8 cellular contexts compared by ENCODE assay signal in the genomic region with DNA sequence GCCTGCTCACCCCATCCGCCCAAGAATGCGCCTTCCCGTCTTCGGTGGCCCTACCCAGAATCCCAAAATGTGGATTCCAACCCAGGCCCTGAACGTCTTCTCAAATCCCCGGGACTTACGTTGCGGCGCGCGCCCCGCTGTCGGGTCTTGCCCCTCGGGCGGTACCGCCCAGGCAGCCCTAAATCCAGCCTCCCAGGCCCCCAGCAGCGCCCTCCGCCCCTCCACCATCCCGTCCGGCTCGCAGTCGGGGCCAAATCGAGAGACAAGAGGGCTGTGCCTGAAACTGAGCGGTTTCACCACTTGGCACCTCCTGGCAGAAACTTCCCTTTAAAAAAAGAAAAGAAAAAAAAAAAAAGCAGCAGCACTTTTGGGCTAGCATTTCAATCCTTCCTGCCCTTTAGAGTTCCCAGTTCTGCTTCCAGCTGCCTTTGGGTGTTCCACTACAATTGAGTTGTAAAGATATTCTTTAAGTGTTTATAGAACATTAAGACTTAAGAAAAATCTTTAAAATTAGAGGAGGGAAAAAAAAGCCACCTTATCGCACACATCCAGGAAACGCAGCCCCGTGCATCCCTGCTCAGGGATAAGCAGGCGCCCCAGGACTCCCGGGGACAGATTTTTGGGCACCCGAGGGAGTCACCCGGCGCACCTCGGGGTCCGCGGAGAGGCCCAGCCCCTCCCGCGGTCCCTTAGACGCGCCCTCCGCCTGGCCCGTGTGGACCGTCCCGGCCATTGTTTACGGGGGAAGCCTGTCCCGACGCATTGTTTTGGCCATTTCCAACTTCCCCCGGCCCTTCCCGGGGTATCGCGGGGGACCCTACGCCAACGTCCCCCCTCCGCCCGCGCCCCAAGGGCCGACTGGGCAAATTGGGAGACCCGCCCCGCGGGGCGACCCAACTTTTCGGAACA. TPM values are rescaled to one million over a fixed set of nuclear protein-coding genes. Genes with fewer than 3 reads are reported as not detected.
A peak's percentile ranks its signal among the peaks of the same experiment; 100 is the strongest.
DNase-seq lines count a peak whose midpoint lies in the region; ATAC-seq and TF ChIP-seq lines count a peak whose summit lies in the region.

No MANE protein-coding gene starts in this region.

- peak overlapping the region; percentile 69 for H3K9ac ChIP-seq in IMR-90 (ENCODE audit: low read depth, low read length)

- peak overlapping the region; percentile 41; the same call in 1 of the 2 replicates for H3K56ac ChIP-seq in IMR-90 (ENCODE audit: extremely low read depth, insufficient read depth, low read length)

- no peak overlapping the region for H2BK15ac ChIP-seq in IMR-90 (ENCODE audit: low read depth, low read length)

- H3K4ac ChIP-seq in IMR-90 (ENCODE audit: low read depth, low read length), result no peak overlapping the region

- intact Hi-C loops in IMR-90 (cut with micrococcal nuclease), result no loop called here

- peak overlapping the region; percentile 42 for H2AK9ac ChIP-seq in IMR-90 (replicated peaks; ENCODE audit: low read depth, low read length, poor library complexity)

- H3K36me3 ChIP-seq in IMR-90 (ENCODE audit: control insufficient read depth, insufficient read depth, low read length) (no peaks in the 10 kb centered on the region), neuron (ENCODE audit: insufficient read depth, low read length) (no peaks in the 10 kb centered on the region)

- no peak overlapping the region for H2BK120ac ChIP-seq in IMR-90 (ENCODE audit: low read depth, low read length)

- no peaks in the 10 kb centered on the region for H3K9me3 ChIP-seq in IMR-90 (ENCODE audit: control insufficient read depth, insufficient read depth, low read length)
- H3K9me3 ChIP-seq in neuron (ENCODE audit: low read length), result no peaks in the 10 kb centered on the region

- no peak for TF ChIP-seq POLR2A in IMR-90 (IDR thresholded peaks at IDR 0.05; ENCODE audit: low read depth, low read length)

- H4K91ac ChIP-seq in IMR-90 (ENCODE audit: insufficient read depth, low read depth, low read length), result no peak overlapping the region

- H3K27me3 ChIP-seq in IMR-90 (ENCODE audit: control insufficient read depth, insufficient read depth, low read length) (peaks cover 12% of the 10 kb centered on the region), neuron (ENCODE audit: insufficient read depth, low read length) (no peaks in the 10 kb centered on the region)

- H3K14ac ChIP-seq in IMR-90 (replicated peaks; ENCODE audit: low read depth, low read length), result peak overlapping the region; percentile 68; the same call in 1 of the 2 replicates

- H2AK5ac ChIP-seq in IMR-90 (ENCODE audit: low read depth, low read length), result no peak overlapping the region

- H2AFZ ChIP-seq in IMR-90 (replicated peaks; ENCODE audit: low read length, poor library complexity), result peak overlapping the region; percentile 85
- H2AFZ ChIP-seq in neuron (ENCODE audit: low read depth, low read length), result no peak overlapping the region

- dilution Hi-C loops in IMR-90 (cut with HindIII; ENCODE audit: low sequenced_read_pairs, unreplicated experiment), result no loop called here

- ATAC-seq in IMR-90 (ENCODE audit: low read depth), result peak; percentile 25
- ATAC-seq in GM18861 (IDR thresholded peaks at IDR 0.05; ENCODE audit: unreplicated experiment), result no peak
- ATAC-seq in GM18520 (IDR thresholded peaks at IDR 0.05; ENCODE audit: unreplicated experiment), result no peak

- H3K4me2 ChIP-seq in IMR-90 (ENCODE audit: low read depth, low read length), result peak overlapping the region; percentile 88

- peak overlapping the region; percentile 8; the same call in 1 of the 2 replicates for H3K27ac ChIP-seq in IMR-90 (ENCODE audit: insufficient read depth, low read length)

- peaks cover 0 to 17% of the 10 kb centered on the region in 2 experiments; a peak in 2 of 4 replicates for H3K79me1 ChIP-seq in IMR-90 (ENCODE audit: low read depth in 1 of 2, low read length in 2 of 2)

- no peak overlapping the region; the same call in 1 of the 2 replicates for H3K18ac ChIP-seq in IMR-90 (ENCODE audit: low read depth, low read length)

- BruUV-seq in IMR-90 (replicated peaks; lab: Mats Ljungman, UMichigan), result no TSS peak

- H3K9me1 ChIP-seq in IMR-90 (ENCODE audit: insufficient read depth, low read length), result 0 out of 2 replicates have a peak, but pooled peaks cover 2% of the 10 kb centered on the region

- H3K23ac ChIP-seq in IMR-90 (ENCODE audit: low read depth, low read length), result peak overlapping the region; percentile 79; the same call in 1 of the 2 replicates

- POLR2A ChIA-PET in IMR-90 (lab: Charles Lee; ENCODE audit: unreplicated experiment), result interaction anchor here (0.6 kb wide), 2 partner anchors 65 to 963 kb away, joined by 3 to 7 read pairs; no protein-coding TSS in a partner anchor

- no peak for TF ChIP-seq CTCF in IMR-90 (conservative IDR thresholded peaks at IDR 0.05; ENCODE audit: low read depth, low read length)
- TF ChIP-seq CTCF in foreskin fibroblast (IDR thresholded peaks at IDR 0.05; ENCODE audit: low read depth, low read length), result no peak

- H3K4me1 ChIP-seq in IMR-90 (ENCODE audit: control insufficient read depth, insufficient read depth, low read length) (peaks cover 2% of the 10 kb centered on the region; the same call in 1 of the 2 replicates), neuron (ENCODE audit: insufficient read depth, low read length) (peaks cover 46% of the 10 kb centered on the region)

- in situ Hi-C loops in IMR-90 (cut with MboI; ENCODE audit: low sequenced_read_pairs), result no loop called here

- H4K8ac ChIP-seq in IMR-90 (ENCODE audit: low read depth in 2 of 2, low read length in 2 of 2), result peak overlapping the region in 1 of 2 experiments; percentile 15; a peak in 1 of 4 replicates

- H3K4me3 ChIP-seq in IMR-90 (ENCODE audit: insufficient read depth, low read depth, low read length) (peak overlapping the region; percentile 53), foreskin fibroblast (ENCODE audit: low read depth in 1 of 2, low read length in 2 of 2) (peak overlapping the region; percentile 69 to 72), neuron (ENCODE audit: low read length) (peak overlapping the region; percentile 88)

- TF ChIP-seq RAD21 in IMR-90 (IDR thresholded peaks at IDR 0.05; ENCODE audit: low read length), result no peak

- no peak overlapping the region for H2BK20ac ChIP-seq in IMR-90 (ENCODE audit: low read depth, low read length)

- WGBS in IMR-90 (ENCODE audit: extremely low coverage in 2 of 2, insufficient read length in 1 of 2), 2 experiments, result 3% methylated on average over 23 of the region's 61 CpGs; no CpG with 5 or more reads in 1 of the 2 experiments

- H4K20me1 ChIP-seq in IMR-90 (ENCODE audit: insufficient read depth, low read length), result peaks cover 7% of the 10 kb centered on the region; the same call in 1 of the 2 replicates

- no peak overlapping the region for H4K5ac ChIP-seq in IMR-90 (ENCODE audit: low read depth, low read length)

- H2BK5ac ChIP-seq in IMR-90 (ENCODE audit: low read depth, low read length, poor library complexity, severe bottlenecking), result no peak overlapping the region

- DNase-seq in GDM1 (lab: John Stamatoyannopoulos, UW), result peak; percentile 36
- no peak for DNase-seq in IMR-90
- DNase-seq in activated CD4-positive, alpha-beta T cell treated with anti-CD3 and anti-CD28 coated beads, Interleukin-2, amount 50 U/mL, for 48 hours, result peak; percentile 20 to 30
- DNase-seq in foreskin fibroblast, result peak; percentile 18 to 50
- DNase-seq in hepatic stellate cell (ENCODE audit: low spot score), result no peak

- CTCF ChIA-PET in IMR-90 (lab: Yijun Ruan, JAX), result interaction anchor here (0.6 kb wide), 1 partner anchor 73 kb away, joined by 5 read pairs; no protein-coding TSS in a partner anchor

TF ChIP-seq in IMR-90, 13 proteins besides CTCF, POLR2A, EP300 and RAD21:
- TF ChIP-seq CEBPB (IDR thresholded peaks at IDR 0.05; ENCODE audit: low read depth, low read length) (no peak), NFE2L2 (IDR thresholded peaks at IDR 0.05; ENCODE audit: low read depth, low read length) (no peak), RCOR1 (IDR thresholded peaks at IDR 0.05; ENCODE audit: insufficient replicate concordance, low read length) (no peak), RFX5 (IDR thresholded peaks at IDR 0.05; ENCODE audit: low read depth, low read length) (no peak), SMC3 (IDR thresholded peaks at IDR 0.05; ENCODE audit: low read depth, low read length) (no peak), BHLHE40 (IDR thresholded peaks at IDR 0.05; ENCODE audit: low read depth, low read length) (no peak)
TF ChIP-seq in IMR-90: peak in this region for 0.

RNA-seq across cellular contexts. Expression of a gene that starts 57.6 kb away (rescaled TPM):
- total RNA-seq in IMR-90 (2012; rRNA removed), result not detected in 2 replicates
- not detected in 2 replicates for polyA plus RNA-seq in IMR-90 (2012; rRNA removed)
- 0.01 TPM in 1 of 2 replicates, not detected in the other for polyA plus RNA-seq in IMR-90 (2012; cell fraction: cytosol; rRNA removed)
- polyA plus RNA-seq in IMR-90 (2012; cell fraction: nucleus; rRNA removed; ENCODE audit: low replicate concordance), result not detected in 2 replicates

Comparison
In these comparisons a context has a peak if more than half of its experiments do, and no peak if none do; other contexts are left out.
1. DNase-seq: peak in GDM1 (single experiment), activated CD4-positive, alpha-beta T cell treated with anti-CD3 and anti-CD28 coated beads, Interleukin-2, amount 50 U/mL, for 48 hours (2 of 2) and foreskin fibroblast (2 of 2); none in IMR-90 (single experiment) and hepatic stellate cell (single experiment).
2. Peak in every context shown above with its lines, with median percentiles within 50 percentile points of each other: H3K4me3 ChIP-seq.